ENCODE assay signal across 8 cellular contexts in genomic region chr3:112132975-112133448, GRCh38.
A peak's percentile ranks its signal among the peaks of the same experiment; 100 is the strongest.
DNase-seq lines count a peak whose midpoint lies in the region; ATAC-seq and TF ChIP-seq lines count a peak whose summit lies in the region.

TSS of gene GCSAM (minus strand) at chr3:112133248. CDS start at chr3:112133120, 128 bp downstream.

- H3K27ac ChIP-seq in VCaP = peak within 1 kb of the TSS; percentile 90

- H3K9me3 Mint-ChIP-seq in dendritic cell treated with granulocyte-macrophage colony-stimulating factor and Interleukin-4, amounts not matched to agents 40 ng/mL and 50 ng/mL, for 4 days = no peaks in the 10 kb centered on the region

- no peaks in the 10 kb centered on the region for H3K36me3 Mint-ChIP-seq in dendritic cell treated with granulocyte-macrophage colony-stimulating factor and Interleukin-4, amounts not matched to agents 40 ng/mL and 50 ng/mL, for 4 days (ENCODE audit: low read depth)

- no peak for TF ChIP-seq CTCF in VCaP (conservative IDR thresholded peaks at IDR 0.05)

- H3K27ac Mint-ChIP-seq in dendritic cell treated with granulocyte-macrophage colony-stimulating factor and Interleukin-4, amounts not matched to agents 40 ng/mL and 50 ng/mL, for 4 days = peak within 1 kb of the TSS; percentile 77

- no peak within 1 kb of the TSS for H3K4me3 Mint-ChIP-seq in dendritic cell treated with granulocyte-macrophage colony-stimulating factor and Interleukin-4, amounts not matched to agents 40 ng/mL and 50 ng/mL, for 4 days

- DNase-seq in NCI-H1105 treated with DMSO at 0.1 percent for 48 hours (lab: John Stamatoyannopoulos, UW) (peak; percentile 14), NCI-H1105 (lab: John Stamatoyannopoulos, UW) (no peak), NCI-H128 (lab: John Stamatoyannopoulos, UW; ENCODE audit: unreplicated experiment) (no peak), COR-L47 (lab: John Stamatoyannopoulos, UW) (no peak)
- DNase-seq in stimulated activated CD4-positive, alpha-beta T cell treated with anti-CD3 and anti-CD28 coated beads, Interleukin-1b, Interleukin-23, amount 100 ng/mL, for 1 hour (ENCODE audit: low read depth in 2 of 2) = peak; percentile 24 to 29

- peak; percentile 60 for ATAC-seq in HG03280 (IDR thresholded peaks at IDR 0.05; ENCODE audit: unreplicated experiment)

- intact Hi-C loops in dendritic cell treated with granulocyte-macrophage colony-stimulating factor and Interleukin-4, amounts not matched to agents 40 ng/mL and 50 ng/mL, for 4 days (cut with micrococcal nuclease) = no loop called here

- H3K4me1 Mint-ChIP-seq in dendritic cell treated with granulocyte-macrophage colony-stimulating factor and Interleukin-4, amounts not matched to agents 40 ng/mL and 50 ng/mL, for 4 days (ENCODE audit: low read depth) = peaks cover 40% of the 10 kb centered on the region

- no peaks in the 10 kb centered on the region for H3K27me3 Mint-ChIP-seq in dendritic cell treated with granulocyte-macrophage colony-stimulating factor and Interleukin-4, amounts not matched to agents 40 ng/mL and 50 ng/mL, for 4 days

Comparison
In these comparisons a context has a peak if more than half of its experiments do, and no peak if none do; other contexts are left out.
1. DNase-seq: peak in NCI-H1105 treated with DMSO at 0.1 percent for 48 hours (single experiment) and stimulated activated CD4-positive, alpha-beta T cell treated with anti-CD3 and anti-CD28 coated beads, Interleukin-1b, Interleukin-23, amount 100 ng/mL, for 1 hour (2 of 2); none in NCI-H1105 (single experiment), NCI-H128 (single experiment) and COR-L47 (single experiment).